19 cellular contexts compared by ENCODE assay signal in the genomic region with DNA sequence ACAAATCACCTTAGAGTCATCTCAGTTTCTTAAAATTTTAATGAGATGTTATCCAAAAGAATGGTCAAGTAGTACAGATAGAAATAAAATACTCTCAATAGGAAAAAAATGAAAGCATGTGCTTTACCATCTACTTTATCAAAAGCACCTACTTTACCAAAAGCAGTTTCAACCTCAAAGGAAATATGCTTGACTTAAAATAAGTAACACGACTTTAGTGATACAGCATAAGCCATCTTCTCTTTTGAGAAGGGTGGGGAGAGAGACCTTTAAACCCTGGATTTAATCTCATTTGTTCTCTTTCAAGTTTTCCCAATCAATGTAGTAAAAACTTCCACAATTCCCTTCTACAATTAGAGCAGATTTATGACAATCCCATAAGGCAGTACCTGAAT. TPM values are rescaled to one million over a fixed set of nuclear protein-coding genes. Genes with fewer than 3 reads are reported as not detected.
A peak's percentile ranks its signal among the peaks of the same experiment; 100 is the strongest.
DNase-seq lines count a peak whose midpoint lies in the region; ATAC-seq, FAIRE-seq and TF ChIP-seq lines count a peak whose summit lies in the region.
"Had no signal": no experiment of that assay in that cellular context is flagged by ENCODE, and none has a peak within 500 bp of the region (broad histone marks: within the 10 kb centered on the region; RNA-seq: fewer than 3 reads in every experiment).

No MANE protein-coding gene starts in this region.

- H3K4me1 Mint-ChIP-seq in activated CD8-positive, alpha-beta memory T cell treated with anti-CD3 and anti-CD28 coated beads, Interleukin-2, amount 10 ng/mL, durations not matched to agents 7 days and 5 days, result peaks cover 22% of the 10 kb centered on the region
- no peaks in the 10 kb centered on the region for H3K4me1 Mint-ChIP-seq in CD14-positive monocyte
- H3K4me1 Mint-ChIP-seq: immature natural killer cell, neural crest cell had no signal

- H3K9me3 Mint-ChIP-seq in activated CD8-positive, alpha-beta memory T cell treated with anti-CD3 and anti-CD28 coated beads, Interleukin-2, amount 10 ng/mL, durations not matched to agents 7 days and 5 days (ENCODE audit: low read depth), result no peaks in the 10 kb centered on the region
- no peaks in the 10 kb centered on the region for H3K9me3 Mint-ChIP-seq in CD14-positive monocyte
- H3K9me3 Mint-ChIP-seq: dendritic cell treated with granulocyte-macrophage colony-stimulating factor and Interleukin-4, amounts not matched to agents 40 ng/mL and 50 ng/mL, for 4 days; immature natural killer cell; neural crest cell had no signal

- peaks cover 52% of the 10 kb centered on the region for H3K36me3 Mint-ChIP-seq in activated CD8-positive, alpha-beta memory T cell treated with anti-CD3 and anti-CD28 coated beads, Interleukin-2, amount 10 ng/mL, durations not matched to agents 7 days and 5 days
- H3K36me3 Mint-ChIP-seq in CD14-positive monocyte, result peaks cover 79 to 95% of the 10 kb centered on the region in 2 donors

- H3K4me3 Mint-ChIP-seq in activated CD8-positive, alpha-beta memory T cell treated with anti-CD3 and anti-CD28 coated beads, Interleukin-2, amount 10 ng/mL, durations not matched to agents 7 days and 5 days, result no peak overlapping the region
- no peak overlapping the region for H3K4me3 Mint-ChIP-seq in CD14-positive monocyte
- H3K4me3 Mint-ChIP-seq: dendritic cell treated with granulocyte-macrophage colony-stimulating factor and Interleukin-4, amounts not matched to agents 40 ng/mL and 50 ng/mL, for 4 days; immature natural killer cell; neural crest cell had no signal

- no peak overlapping the region for H2AFZ ChIP-seq in keratinocyte (ENCODE audit: control insufficient read depth, low read length)

- dilution Hi-C loops in keratinocyte (cut with MboI; ENCODE audit: extremely low pct_ligation_motif_present, low sequenced_read_pairs), result no loop called here

- no peak overlapping the region for H3K9ac ChIP-seq in keratinocyte (ENCODE audit: control insufficient read depth, extremely low read depth, insufficient read depth, low read length)

- H3K27me3 ChIP-seq in keratinocyte (ENCODE audit: control insufficient read depth, extremely low read depth, insufficient read depth, low read length) (no peaks in the 10 kb centered on the region), dorsolateral prefrontal cortex (no peaks in the 10 kb centered on the region)
- H3K27me3 ChIP-seq: body of pancreas, SJSA1, uterus had no signal

- no peaks in the 10 kb centered on the region for H3K9me3 ChIP-seq in keratinocyte (ENCODE audit: control insufficient read depth, low read depth, low read length)
- H3K9me3 ChIP-seq: body of pancreas, SJSA1, uterus had no signal

- no peaks in the 10 kb centered on the region for H3K9me1 ChIP-seq in keratinocyte (ENCODE audit: control insufficient read depth, extremely low read depth, insufficient read depth, low read length)

- H3K27me3 Mint-ChIP-seq in activated CD8-positive, alpha-beta memory T cell treated with anti-CD3 and anti-CD28 coated beads, Interleukin-2, amount 10 ng/mL, durations not matched to agents 7 days and 5 days, result no peaks in the 10 kb centered on the region
- H3K27me3 Mint-ChIP-seq in CD14-positive monocyte (ENCODE audit: low read depth in 3 of 3), result no peaks in the 10 kb centered on the region
- H3K27me3 Mint-ChIP-seq: dendritic cell treated with granulocyte-macrophage colony-stimulating factor and Interleukin-4, amounts not matched to agents 40 ng/mL and 50 ng/mL, for 4 days had no signal

- H3K4me1 ChIP-seq in keratinocyte (ENCODE audit: control insufficient read depth, extremely low read depth, insufficient read depth, low read length), result no peaks in the 10 kb centered on the region
- H3K4me1 ChIP-seq: SJSA1, uterus had no signal

- peak; percentile 20 for FAIRE-seq in keratinocyte (lab: Jason Lieb, UNC)

- peak overlapping the region; percentile 31 for H3K27ac Mint-ChIP-seq in activated CD8-positive, alpha-beta memory T cell treated with anti-CD3 and anti-CD28 coated beads, Interleukin-2, amount 10 ng/mL, durations not matched to agents 7 days and 5 days
- H3K27ac Mint-ChIP-seq in CD14-positive monocyte, result no peak overlapping the region
- H3K27ac Mint-ChIP-seq: dendritic cell treated with granulocyte-macrophage colony-stimulating factor and Interleukin-4, amounts not matched to agents 40 ng/mL and 50 ng/mL, for 4 days had no signal

- TF ChIP-seq CTCF in keratinocyte (optimal IDR thresholded peaks at IDR 0.05 in 1 of 3, IDR thresholded peaks at IDR 0.05 in 1 of 3, conservative IDR thresholded peaks at IDR 0.05 in 1 of 3; ENCODE audit: extremely low read depth in 1 of 3, insufficient read depth in 2 of 3, low read length in 3 of 3), result no peak
- TF ChIP-seq CTCF in dorsolateral prefrontal cortex (IDR thresholded peaks at IDR 0.05 in 54 of 56, conservative IDR thresholded peaks at IDR 0.05 in 2 of 56; ENCODE audit: low read depth in 1 of 56, partially characterized antibody in 56 of 56), result no peak
- TF ChIP-seq CTCF in CD14-positive monocyte (IDR thresholded peaks at IDR 0.05), result no peak

- H3K36me3 ChIP-seq in keratinocyte (ENCODE audit: control insufficient read depth in 2 of 2, extremely low read depth in 1 of 2, insufficient read depth in 2 of 2, low read length in 2 of 2), result peaks cover 10 to 13% of the 10 kb centered on the region in 2 experiments
- H3K36me3 ChIP-seq: uterus had no signal

- H3K4me3 ChIP-seq in keratinocyte (ENCODE audit: control insufficient read depth in 2 of 3, extremely low read depth in 1 of 3, insufficient read depth in 2 of 3, low read depth in 1 of 3, low read length in 3 of 3) (no peak overlapping the region), dorsolateral prefrontal cortex (no peak overlapping the region)
- H3K4me3 ChIP-seq: body of pancreas, SJSA1, uterus had no signal

- intact Hi-C loops in dorsolateral prefrontal cortex (cut with DNase I) (no loop called here), CD14-positive monocyte (cut with micrococcal nuclease) (no loop called here)

- peaks cover 5% of the 10 kb centered on the region for H3K79me2 ChIP-seq in keratinocyte (ENCODE audit: control insufficient read depth, insufficient read depth, low read length)

- no peaks in the 10 kb centered on the region for H4K20me1 ChIP-seq in keratinocyte (ENCODE audit: control insufficient read depth, extremely low read depth, insufficient read depth, low read length)

- ATAC-seq in activated CD8-positive, alpha-beta memory T cell treated with anti-CD3 and anti-CD28 coated beads, Interleukin-2, amount 10 ng/mL, durations not matched to agents 7 days and 5 days, result no peak
- ATAC-seq in GM18511 (IDR thresholded peaks at IDR 0.05; ENCODE audit: unreplicated experiment) (peak; percentile 62), HG03432 (IDR thresholded peaks at IDR 0.05; ENCODE audit: unreplicated experiment) (peak; percentile 55), HG03469 (IDR thresholded peaks at IDR 0.05; ENCODE audit: unreplicated experiment) (no peak)

- no peak for DNase-seq in activated CD8-positive, alpha-beta memory T cell treated with anti-CD3 and anti-CD28 coated beads, Interleukin-2, amount 10 ng/mL, durations not matched to agents 7 days and 5 days
- no peak for DNase-seq in activated CD8-positive, alpha-beta memory T cell treated with anti-CD3 and anti-CD28 coated beads, Interleukin-2, amount 50 U/mL, for 4 hours
- DNase-seq in keratinocyte (ENCODE audit: low read depth, low spot score) (no peak), dorsolateral prefrontal cortex (no peak), CD14-positive monocyte (ENCODE audit: low spot score) (no peak)
- DNase-seq: activated CD4-positive, alpha-beta T cell treated with anti-CD3 and anti-CD28 coated beads, Interleukin-2, amount 50 U/mL, for 4 hours; NCI-H2081 treated with DMSO at 0.1 percent for 48 hours; NCI-H524 treated with DMSO at 0.1 percent for 48 hours; stimulated activated CD4-positive, alpha-beta T cell treated with anti-CD3 and anti-CD28 coated beads, Interleukin-12 subunit alpha, Interleukin-12 subunit beta, amount 100 ng/mL, for 4 hours; stimulated activated naive CD4-positive, alpha-beta T cell treated with Interleukin-2 at 50 U/mL for 16 hours; uterus had no signal

- no peak overlapping the region for H3K4me2 ChIP-seq in keratinocyte (ENCODE audit: control insufficient read depth, extremely low read depth, insufficient read depth, low read depth, low read length)

- CTCF ChIA-PET in activated CD8-positive, alpha-beta memory T cell treated with anti-CD3 and anti-CD28 coated beads, Interleukin-2, amount 10 ng/mL, durations not matched to agents 7 days and 5 days (lab: Charles Lee), result interaction anchor here (0.6 to 0.7 kb wide), 2 partner anchors 13 to 470 kb away, joined by 3 read pairs; no protein-coding TSS in a partner anchor

- H3K27ac ChIP-seq in keratinocyte (ENCODE audit: control insufficient read depth, insufficient read depth, low read length), result no peak overlapping the region
- no peak overlapping the region for H3K27ac ChIP-seq in dorsolateral prefrontal cortex
- H3K27ac ChIP-seq: SJSA1, uterus had no signal

RNA-seq across cellular contexts. Expression of gene OTUD4, which starts 26.5 kb away (rescaled TPM):
- total RNA-seq in activated CD8-positive, alpha-beta memory T cell treated with anti-CD3 and anti-CD28 coated beads, Interleukin-2, amount 10 ng/mL, durations not matched to agents 7 days and 5 days, result 10 to 100 TPM; 48.9 to 57.8 TPM
- polyA plus RNA-seq in keratinocyte (20.0 to 30.2 TPM (median 25.1 TPM) in 3 replicates), CD14-positive monocyte (1 to 10 TPM; 7.5 to 9.0 TPM)
- polyA plus RNA-seq in keratinocyte (2011; ENCODE audit: low read depth), result 17.7 TPM
- 15.4 and 28.1 TPM in 2 replicates for polyA plus RNA-seq in keratinocyte (2011; cell fraction: cytosol; rRNA removed)
- 29.9 and 43.7 TPM in 2 replicates for polyA plus RNA-seq in keratinocyte (2011; cell fraction: nucleus; rRNA removed)
- polyA plus RNA-seq in keratinocyte (2012; ENCODE audit: low replicate concordance), result 12.2 and 19.6 TPM in 2 replicates
- 24.5 to 52.3 TPM (median 36.4 TPM) in 3 replicates for polyA minus RNA-seq in keratinocyte
- polyA minus RNA-seq in keratinocyte (2011; cell fraction: cytosol; rRNA and poly(A)+ RNA removed), result 27.4 TPM
- polyA minus RNA-seq in keratinocyte (2011; cell fraction: nucleus; rRNA and poly(A)+ RNA removed), result 39.4 and 70.4 TPM in 2 replicates
- total RNA-seq in dorsolateral prefrontal cortex, result 10 to 100 TPM; 33.5 to 84.1 (median 49.7) TPM

RNA-seq across cellular contexts. Expression of gene ABCE1, which starts 55.8 kb away (rescaled TPM):
- 10 to 100 TPM; 64.7 to 97.4 TPM for total RNA-seq in activated CD8-positive, alpha-beta memory T cell treated with anti-CD3 and anti-CD28 coated beads, Interleukin-2, amount 10 ng/mL, durations not matched to agents 7 days and 5 days
- polyA plus RNA-seq in keratinocyte (79.8 to 116 TPM (median 110 TPM) in 3 replicates), CD14-positive monocyte (10 to 100 TPM; 23.7 to 25.0 TPM)
- polyA plus RNA-seq in keratinocyte (2011; ENCODE audit: low read depth), result 79.8 TPM
- 80.3 and 165 TPM in 2 replicates for polyA plus RNA-seq in keratinocyte (2011; cell fraction: cytosol; rRNA removed)
- polyA plus RNA-seq in keratinocyte (2011; cell fraction: nucleus; rRNA removed), result 128 and 142 TPM in 2 replicates
- polyA plus RNA-seq in keratinocyte (2012; ENCODE audit: low replicate concordance), result 68.5 and 95.6 TPM in 2 replicates
- polyA minus RNA-seq in keratinocyte, result 37.9 to 189 TPM (median 128 TPM) in 3 replicates
- polyA minus RNA-seq in keratinocyte (2011; cell fraction: cytosol; rRNA and poly(A)+ RNA removed), result 55.2 TPM
- 54.6 and 99.1 TPM in 2 replicates for polyA minus RNA-seq in keratinocyte (2011; cell fraction: nucleus; rRNA and poly(A)+ RNA removed)
- total RNA-seq in dorsolateral prefrontal cortex, result 10 to 100 TPM; 28.8 to 60.8 (median 41.8) TPM

RNA-seq across cellular contexts. Expression of gene ANAPC10, which starts 55.9 kb away (rescaled TPM):
- 10 to 100 TPM; 26.2 to 28.5 TPM for total RNA-seq in activated CD8-positive, alpha-beta memory T cell treated with anti-CD3 and anti-CD28 coated beads, Interleukin-2, amount 10 ng/mL, durations not matched to agents 7 days and 5 days
- 22.1 to 34.3 TPM (median 29.5 TPM) in 3 replicates for polyA plus RNA-seq in keratinocyte
- polyA plus RNA-seq in keratinocyte (2011; ENCODE audit: low read depth), result 26.3 TPM
- polyA plus RNA-seq in keratinocyte (2011; cell fraction: cytosol; rRNA removed), result 21.6 and 40.7 TPM in 2 replicates
- 22.1 and 25.8 TPM in 2 replicates for polyA plus RNA-seq in keratinocyte (2011; cell fraction: nucleus; rRNA removed)
- polyA plus RNA-seq in keratinocyte (2012; ENCODE audit: low replicate concordance), result 13.3 and 16.5 TPM in 2 replicates
- polyA minus RNA-seq in keratinocyte, result 6.4 to 24.9 TPM (median 15.6 TPM) in 3 replicates
- polyA minus RNA-seq in keratinocyte (2011; cell fraction: cytosol; rRNA and poly(A)+ RNA removed), result 8.2 TPM
- polyA minus RNA-seq in keratinocyte (2011; cell fraction: nucleus; rRNA and poly(A)+ RNA removed), result 11.0 and 19.1 TPM in 2 replicates
- 10 to 100 TPM; 14.7 to 39.8 (median 28.3) TPM for total RNA-seq in dorsolateral prefrontal cortex
- 10 to 100 TPM; 21.3 to 25.4 TPM for polyA plus RNA-seq in CD14-positive monocyte

Comparison
In these comparisons a context has a peak if more than half of its experiments do, and no peak if none do; other contexts are left out.
1. ATAC-seq: peak in GM18511 (single experiment) and HG03432 (single experiment); none in activated CD8-positive, alpha-beta memory T cell treated with anti-CD3 and anti-CD28 coated beads, Interleukin-2, amount 10 ng/mL, durations not matched to agents 7 days and 5 days (single experiment) and HG03469 (single experiment).